Comparison of ENCODE assay signal across 8 cellular contexts in the genomic region with DNA sequence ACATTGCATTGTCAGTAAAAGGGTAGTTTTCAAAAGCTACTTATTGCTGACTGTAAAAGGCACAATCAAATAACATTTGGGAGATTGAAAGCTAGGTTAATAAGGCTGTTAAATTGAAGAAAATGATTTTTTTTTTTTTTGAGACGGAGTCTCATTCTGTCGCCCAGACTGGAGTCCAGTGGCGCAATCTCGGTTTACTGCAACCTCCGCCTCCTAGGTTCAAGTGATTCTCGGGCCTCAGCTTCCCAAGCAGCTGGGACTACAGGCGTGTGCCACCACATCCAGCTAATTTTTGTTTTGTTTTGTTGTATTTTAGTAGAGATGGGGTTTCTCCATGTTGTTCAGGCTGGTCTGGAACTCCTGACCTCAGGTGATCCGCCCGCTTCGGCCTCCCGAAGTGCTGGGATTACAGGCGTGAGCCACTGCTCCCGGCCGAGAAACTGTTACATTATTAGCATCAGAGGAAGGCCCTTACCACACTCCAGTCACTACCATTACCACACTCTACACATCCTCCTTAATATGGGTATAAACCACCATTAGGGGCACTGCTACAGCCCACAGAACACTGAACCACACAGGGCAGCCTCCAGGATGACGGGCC. TPM values are rescaled to one million over a fixed set of nuclear protein-coding genes. Genes with fewer than 3 reads are reported as not detected.
DNase-seq lines count a peak whose midpoint lies in the region; ATAC-seq, FAIRE-seq and TF ChIP-seq lines count a peak whose summit lies in the region.

No MANE protein-coding gene starts in this region.

- peak overlapping the region; percentile 98 for H3K9ac ChIP-seq in mesenchymal stem cell (ENCODE audit: low read length)

- H2BK5ac ChIP-seq in mesenchymal stem cell (ENCODE audit: low read depth, low read length, poor library complexity, severe bottlenecking), result no peak overlapping the region

- no peak overlapping the region for H3K23ac ChIP-seq in mesenchymal stem cell (ENCODE audit: low read length in 2 of 2)

- H3K18ac ChIP-seq in mesenchymal stem cell (ENCODE audit: low read depth in 1 of 2, low read length in 2 of 2), result peak overlapping the region in 1 of 2 experiments; percentile 99

- H3K9me3 Mint-ChIP-seq in GM23338, result no peaks in the 10 kb centered on the region; the same call in 2 of the 3 replicates

- H3K9me2 ChIP-seq in GM23338 (ENCODE audit: insufficient read depth), result no peaks in the 10 kb centered on the region

- DNase-seq in GM12864 (ENCODE audit: low read depth) (no peak), GM23338 (ENCODE audit: low spot score) (no peak), NB4 (ENCODE audit: low read depth) (peak; percentile 49), bronchial epithelial cell (ENCODE audit: low read depth) (no peak), mesenchymal stem cell (peak; percentile 42), aorta (no peak), NCI-H1436 (lab: John Stamatoyannopoulos, UW) (no peak), NCI-H2081 treated with DMSO at 0.1 percent for 48 hours (lab: John Stamatoyannopoulos, UW) (no peak)

- H3K79me1 ChIP-seq in mesenchymal stem cell (replicated peaks; ENCODE audit: low read length, poor library complexity, severe bottlenecking), result peaks cover 2% of the 10 kb centered on the region

- FAIRE-seq in bronchial epithelial cell (lab: Jason Lieb, UNC), result no peak

- peak overlapping the region; percentile 89 for H3K4me3 Mint-ChIP-seq in GM23338

- H3K4me1 Mint-ChIP-seq in GM23338, result peaks cover 14% of the 10 kb centered on the region; the same call in 2 of the 3 replicates

- H2BK120ac ChIP-seq in mesenchymal stem cell (ENCODE audit: low read depth, low read length), result no peak overlapping the region

- H3K14ac ChIP-seq in mesenchymal stem cell (ENCODE audit: low read length in 2 of 2), result no peak overlapping the region

- H3K27me3 ChIP-seq in GM23338 (ENCODE audit: insufficient read depth) (no peaks in the 10 kb centered on the region), bronchial epithelial cell (ENCODE audit: control insufficient read depth, insufficient read depth, low read length) (no peaks in the 10 kb centered on the region), mesenchymal stem cell (ENCODE audit: control insufficient read depth in 1 of 2, insufficient read depth in 1 of 2, low read length in 2 of 2) (no peaks in the 10 kb centered on the region), aorta (ENCODE audit: control insufficient read depth in 1 of 2, insufficient read depth in 2 of 2, low read length in 1 of 2) (no peaks in the 10 kb centered on the region)

- H3K27ac Mint-ChIP-seq in GM23338, result peak overlapping the region; percentile 81

- no peak overlapping the region for H4K8ac ChIP-seq in mesenchymal stem cell (ENCODE audit: low read length)

- no peak for TF ChIP-seq CTCF in GM12864 (IDR thresholded peaks at IDR 0.05; ENCODE audit: low read depth, low read length, missing control alignments)
- TF ChIP-seq CTCF in GM23338 (conservative IDR thresholded peaks at IDR 0.05; ENCODE audit: low read depth in 2 of 2), result no peak
- TF ChIP-seq CTCF in NB4 (IDR thresholded peaks at IDR 0.05; ENCODE audit: low read depth, low read length), result no peak
- no peak for TF ChIP-seq CTCF in bronchial epithelial cell (IDR thresholded peaks at IDR 0.05; ENCODE audit: insufficient read depth, low read length, severe bottlenecking)

- TF ChIP-seq POLR2A in NB4 (IDR thresholded peaks at IDR 0.05; ENCODE audit: extremely low read depth, insufficient read length), result no peak

- H3K4me1 ChIP-seq in GM23338 (ENCODE audit: insufficient read depth), result peaks cover 24% of the 10 kb centered on the region
- no peaks in the 10 kb centered on the region for H3K4me1 ChIP-seq in mesenchymal stem cell (ENCODE audit: control insufficient read depth, insufficient read depth, low read depth, low read length)
- H3K4me1 ChIP-seq in aorta (ENCODE audit: control insufficient read depth in 1 of 2, insufficient read depth in 2 of 2, low read length in 2 of 2), result no peaks in the 10 kb centered on the region

- ATAC-seq in GM23338 (no peak; the same call in 2 of the 3 replicates), aorta (ENCODE audit: low FRiP score) (no peak)

- H2AK5ac ChIP-seq in mesenchymal stem cell (ENCODE audit: low read length, severe bottlenecking), result no peak overlapping the region

- no peak overlapping the region for H3K27ac ChIP-seq in GM23338 (ENCODE audit: low read depth)
- no peak overlapping the region for H3K27ac ChIP-seq in mesenchymal stem cell (ENCODE audit: low read length, poor library complexity, severe bottlenecking)
- no peak overlapping the region for H3K27ac ChIP-seq in aorta (ENCODE audit: low read depth in 1 of 2, low read length in 2 of 2)

- H2BK12ac ChIP-seq in mesenchymal stem cell (ENCODE audit: low read length in 2 of 2), result no peak overlapping the region

- peaks cover 34% of the 10 kb centered on the region for H4K20me1 ChIP-seq in GM23338 (replicated peaks; ENCODE audit: insufficient read depth)

- WGBS in mesenchymal stem cell, result 25% methylated on average over 15 of the region's 15 CpGs
- 34 to 37% methylated on average over 15 of the region's 15 CpGs for WGBS in aorta, 2 donors

- peak overlapping the region; percentile 93 for H3K4me2 ChIP-seq in GM23338
- H3K4me2 ChIP-seq in mesenchymal stem cell (ENCODE audit: low read length, poor library complexity, severe bottlenecking), result peak overlapping the region; percentile 74

- H3K4me3 ChIP-seq in GM12864 (ENCODE audit: low read depth, low read length) (peak overlapping the region; percentile 91), GM23338 (peak overlapping the region; percentile 95), NB4 (ENCODE audit: low read depth, low read length) (peak overlapping the region; percentile 80), bronchial epithelial cell (ENCODE audit: low read depth, low read length) (peak overlapping the region; percentile 98), mesenchymal stem cell (ENCODE audit: insufficient read depth in 1 of 2, low read depth in 1 of 2, low read length in 2 of 2) (peak overlapping the region; percentile 94 to 95), aorta (ENCODE audit: low read length in 2 of 2) (peak overlapping the region; percentile 46 to 61)

- H2AFZ ChIP-seq in GM23338, result no peak overlapping the region
- H2AFZ ChIP-seq in mesenchymal stem cell (ENCODE audit: low read depth, low read length), result no peak overlapping the region

- H3K79me2 ChIP-seq in GM23338 (replicated peaks; ENCODE audit: insufficient read depth), result peaks cover 54% of the 10 kb centered on the region

- no peaks in the 10 kb centered on the region for H3K9me3 ChIP-seq in mesenchymal stem cell (ENCODE audit: control insufficient read depth, low read length)
- H3K9me3 ChIP-seq in aorta (ENCODE audit: control insufficient read depth, low read length), result no peaks in the 10 kb centered on the region

- H3F3A ChIP-seq in GM23338 (replicated peaks; ENCODE audit: low read depth), result no peaks in the 10 kb centered on the region

- peak overlapping the region in 1 of 2 experiments; percentile 61 for H3K4ac ChIP-seq in mesenchymal stem cell (ENCODE audit: low read depth in 1 of 2, low read length in 2 of 2)

- H3K27me3 Mint-ChIP-seq in GM23338 (ENCODE audit: insufficient read depth, low read depth, poor library complexity), result peaks cover 8% of the 10 kb centered on the region

- H4K91ac ChIP-seq in mesenchymal stem cell (ENCODE audit: low read length), result no peak overlapping the region

- no peak overlapping the region for H2BK15ac ChIP-seq in mesenchymal stem cell (ENCODE audit: low read depth, poor library complexity, severe bottlenecking)

- H3K36me3 ChIP-seq in GM23338 (ENCODE audit: insufficient read depth) (peaks cover 30% of the 10 kb centered on the region), bronchial epithelial cell (ENCODE audit: control insufficient read depth, insufficient read depth, low read length) (peaks cover 4% of the 10 kb centered on the region), mesenchymal stem cell (ENCODE audit: control insufficient read depth in 1 of 2, insufficient read depth in 2 of 2, low read depth in 1 of 2, low read length in 2 of 2) (peaks cover 3 to 34% of the 10 kb centered on the region in 2 experiments), aorta (ENCODE audit: control insufficient read depth in 1 of 2, insufficient read depth in 2 of 2, low read length in 1 of 2) (no peaks in the 10 kb centered on the region)

- peaks cover 29% of the 10 kb centered on the region for H3K36me3 Mint-ChIP-seq in GM23338 (ENCODE audit: low read depth)

- intact Hi-C loops in aorta (cut with DNase I), result loop anchor here in 1 of 2 donors (5.0 to 10.0 kb wide), 4 partner anchors 44 to 394 kb away; partner anchors contain the start of genes AKAP9, GATAD1, LRRD1 and PEX1

TF ChIP-seq in GM23338, 12 proteins besides CTCF, POLR2A, EP300 and RAD21 (continues in another document):
- no peak for TF ChIP-seq ZNF114 (CRISPR knock-in tag; IDR thresholded peaks at IDR 0.05)
- no peak for TF ChIP-seq JUNB (IDR thresholded peaks at IDR 0.05; ENCODE audit: unreplicated experiment)
- no peak for TF ChIP-seq ZNF331 (CRISPR knock-in tag; IDR thresholded peaks at IDR 0.05; ENCODE audit: low read depth)
- TF ChIP-seq EZH2 (IDR thresholded peaks at IDR 0.05; ENCODE audit: low read depth, unreplicated experiment), result no peak
- no peak for TF ChIP-seq CREB1 (CRISPR knock-in tag; IDR thresholded peaks at IDR 0.05; ENCODE audit: low read depth)

RNA-seq across cellular contexts. Expression of gene CYP51A1, which starts 1.0 kb away (rescaled TPM):
- total RNA-seq in GM23338 (2014; rRNA removed; shearing (Covaris generic)), result 163 and 166 TPM in 2 replicates
- polyA plus RNA-seq in GM23338 (2016; fragmentation: Nextera tagmentation; extraction: Ambion mirVana) (62.0 and 65.6 TPM in 2 replicates), aorta (10 to 100 TPM in 1 of 2 donors, 1 to 10 TPM in 1; 9.4 to 15.1 TPM)
- total RNA-seq in bronchial epithelial cell (177 and 249 TPM in 2 replicates), aorta (10 to 100 TPM; 30.7 to 38.4 TPM)
- polyA plus RNA-seq in mesenchymal stem cell (2013, experiment 1 of 2), result 147 TPM
- 149 TPM for polyA plus RNA-seq in mesenchymal stem cell (2013, experiment 2 of 2)

RNA-seq across cellular contexts. Expression of gene LRRD1, which starts 45.7 kb away (rescaled TPM):
- 0.08 TPM in 1 of 2 replicates, not detected in the other for total RNA-seq in GM23338 (2014; rRNA removed; shearing (Covaris generic))
- polyA plus RNA-seq in GM23338 (2016; fragmentation: Nextera tagmentation; extraction: Ambion mirVana) (0.11 TPM in 1 of 2 replicates, not detected in the other), aorta (not detected)
- total RNA-seq in bronchial epithelial cell (0.13 TPM in 1 of 2 replicates, not detected in the other), aorta (under 1 TPM in 1 of 2 donors, not detected in 1; 0.51 TPM)
- 0.03 TPM for polyA plus RNA-seq in mesenchymal stem cell (2013, experiment 1 of 2)
- polyA plus RNA-seq in mesenchymal stem cell (2013, experiment 2 of 2), result not detected

Comparison
In these comparisons a context has a peak if more than half of its experiments do, and no peak if none do; other contexts are left out.
1. DNase-seq: peak in NB4 (single experiment) and mesenchymal stem cell (single experiment); none in GM12864 (single experiment), GM23338 (single experiment), bronchial epithelial cell (single experiment), aorta (0 of 2), NCI-H1436 (single experiment) and NCI-H2081 treated with DMSO at 0.1 percent for 48 hours (single experiment).
2. Peak in every context shown above with its lines, with median percentiles within 50 percentile points of each other: H3K4me3 ChIP-seq.